Comparison of ENCODE assay signal across 1 cellular context in genomic region chr3:57918123-57918837, GRCh38.
TF ChIP-seq lines count a peak whose summit lies in the region.

No MANE protein-coding gene starts in this region.

TF ChIP-seq in WTC11, 78 proteins besides CTCF, POLR2A, EP300 and RAD21 (continued from another document):
- no peak for TF ChIP-seq ZNF532 (CRISPR knock-in tag; IDR thresholded peaks at IDR 0.05; ENCODE audit: borderline replicate concordance)
- TF ChIP-seq PRRX2 (CRISPR knock-in tag; IDR thresholded peaks at IDR 0.05): no peak
- TF ChIP-seq NFATC4 (CRISPR knock-in tag; IDR thresholded peaks at IDR 0.05): no peak
- no peak for TF ChIP-seq ZMAT4 (CRISPR knock-in tag; IDR thresholded peaks at IDR 0.05)
- no peak for TF ChIP-seq USF1 (CRISPR knock-in tag; IDR thresholded peaks at IDR 0.05)
- TF ChIP-seq CBFB (CRISPR knock-in tag; IDR thresholded peaks at IDR 0.05; ENCODE audit: low read depth): no peak
- no peak for TF ChIP-seq FOXK1 (CRISPR knock-in tag; IDR thresholded peaks at IDR 0.05)
